ENCODE assay signal across 8 cellular contexts in genomic region chrY:19075471-19076253, GRCh38.
DNase-seq lines count a peak whose midpoint lies in the region; ATAC-seq and TF ChIP-seq lines count a peak whose summit lies in the region.

No MANE protein-coding gene starts in this region.

- ATAC-seq in GM23338 (peak; percentile 87), T-helper 17 cell (no peak), HG03439 (IDR thresholded peaks at IDR 0.05; ENCODE audit: unreplicated experiment) (no peak), HG03521 (IDR thresholded peaks at IDR 0.05; ENCODE audit: unreplicated experiment) (no peak), GM18861 (IDR thresholded peaks at IDR 0.05; ENCODE audit: unreplicated experiment) (no peak)

- H3K36me3 Mint-ChIP-seq in GM23338 (ENCODE audit: low read depth) (no peaks in the 10 kb centered on the region), T-helper 17 cell (ENCODE audit: low read depth) (no peaks in the 10 kb centered on the region)

- DNase-seq in GM23338 (ENCODE audit: low spot score) (peak; percentile 88), T-helper 17 cell (no peak), fibroblast of villous mesenchyme (ENCODE audit: low read depth) (peak; percentile 52), NCI-H2227 treated with DMSO at 0.1 percent for 48 hours (lab: John Stamatoyannopoulos, UW) (no peak)
- DNase-seq in stimulated activated CD4-positive, alpha-beta T cell treated with anti-CD3 and anti-CD28 coated beads, Interleukin-1b, Interleukin-23, amount 100 ng/mL, for 48 hours: peak; percentile 18

- peak overlapping the region; percentile 92 for H3K27ac ChIP-seq in GM23338 (ENCODE audit: low read depth)

- peaks cover 10% of the 10 kb centered on the region for H3K4me1 ChIP-seq in GM23338 (ENCODE audit: insufficient read depth)

- no peaks in the 10 kb centered on the region for H3K36me3 ChIP-seq in GM23338 (ENCODE audit: insufficient read depth)

- no peak for TF ChIP-seq CTCF in GM23338 (conservative IDR thresholded peaks at IDR 0.05; ENCODE audit: low read depth in 2 of 2)
- TF ChIP-seq CTCF in fibroblast of villous mesenchyme (IDR thresholded peaks at IDR 0.05; ENCODE audit: insufficient read depth, low read depth, low read length): no peak

- H4K20me1 ChIP-seq in GM23338 (replicated peaks; ENCODE audit: insufficient read depth): no peaks in the 10 kb centered on the region

- H3K4me1 Mint-ChIP-seq in GM23338 (peaks cover 19% of the 10 kb centered on the region; the same call in 2 of the 3 replicates), T-helper 17 cell (peaks cover 3% of the 10 kb centered on the region)

- no peaks in the 10 kb centered on the region; the same call in 1 of the 2 replicates for H3F3A ChIP-seq in GM23338 (replicated peaks; ENCODE audit: low read depth)

- H3K79me2 ChIP-seq in GM23338 (replicated peaks; ENCODE audit: insufficient read depth): peaks cover 49% of the 10 kb centered on the region

- no peaks in the 10 kb centered on the region for H3K9me3 ChIP-seq in T-helper 17 cell (ENCODE audit: control insufficient read depth, low read length, poor library complexity, severe bottlenecking)

- H3K4me3 ChIP-seq in GM23338 (peak overlapping the region; percentile 59), fibroblast of villous mesenchyme (ENCODE audit: low read depth, low read length) (peak overlapping the region; percentile 61)

- no peak overlapping the region for H2AFZ ChIP-seq in GM23338

- no peaks in the 10 kb centered on the region; the same call in 2 of the 3 replicates for H3K9me3 Mint-ChIP-seq in GM23338

- peaks cover 3% of the 10 kb centered on the region for H3K27me3 Mint-ChIP-seq in GM23338 (ENCODE audit: insufficient read depth, low read depth, poor library complexity)
- peaks cover 11% of the 10 kb centered on the region for H3K27me3 Mint-ChIP-seq in T-helper 17 cell

- H3K4me3 Mint-ChIP-seq in GM23338: peak overlapping the region; percentile 94
- peak overlapping the region; percentile 82 for H3K4me3 Mint-ChIP-seq in T-helper 17 cell

- H3K27ac Mint-ChIP-seq in GM23338: peak overlapping the region; percentile 100
- no peak overlapping the region for H3K27ac Mint-ChIP-seq in T-helper 17 cell

- peak overlapping the region; percentile 83 for H3K4me2 ChIP-seq in GM23338

- no peaks in the 10 kb centered on the region for H3K9me2 ChIP-seq in GM23338 (ENCODE audit: insufficient read depth)

- H3K27me3 ChIP-seq in GM23338 (ENCODE audit: insufficient read depth): 0 out of 2 replicates have a peak, but pooled peaks cover 3% of the 10 kb centered on the region

TF ChIP-seq in GM23338, 12 proteins besides CTCF, POLR2A, EP300 and RAD21 (continues in another document):
- TF ChIP-seq JUNB (IDR thresholded peaks at IDR 0.05; ENCODE audit: unreplicated experiment) (no peak), NANOG (IDR thresholded peaks at IDR 0.05; ENCODE audit: borderline replicate concordance) (no peak), ETS1 (IDR thresholded peaks at IDR 0.05) (no peak), ZNF462 (CRISPR knock-in tag; IDR thresholded peaks at IDR 0.05) (no peak), CREB1 (CRISPR knock-in tag; IDR thresholded peaks at IDR 0.05; ENCODE audit: low read depth) (no peak), POLR2AphosphoS5 (IDR thresholded peaks at IDR 0.05; ENCODE audit: low read depth) (no peak), EZH2phosphoT487 (IDR thresholded peaks at IDR 0.05; ENCODE audit: unreplicated experiment) (no peak), EZH2 (IDR thresholded peaks at IDR 0.05; ENCODE audit: low read depth, unreplicated experiment) (no peak), ZNF114 (CRISPR knock-in tag; IDR thresholded peaks at IDR 0.05) (no peak), STAT1 (IDR thresholded peaks at IDR 0.05; ENCODE audit: unreplicated experiment) (no peak), ZNF331 (CRISPR knock-in tag; IDR thresholded peaks at IDR 0.05; ENCODE audit: low read depth) (no peak)

Comparison
In these comparisons a context has a peak if more than half of its experiments do, and no peak if none do; other contexts are left out.
1. DNase-seq: peak in GM23338 (single experiment), fibroblast of villous mesenchyme (single experiment) and stimulated activated CD4-positive, alpha-beta T cell treated with anti-CD3 and anti-CD28 coated beads, Interleukin-1b, Interleukin-23, amount 100 ng/mL, for 48 hours (single experiment); none in T-helper 17 cell (0 of 3) and NCI-H2227 treated with DMSO at 0.1 percent for 48 hours (single experiment).